ENCODE assay signal across 30 cellular contexts in genomic region chr16:22016927-22017326, GRCh38. TPM values are rescaled to one million over a fixed set of nuclear protein-coding genes. Genes with fewer than 3 reads are reported as not detected.
A peak's percentile ranks its signal among the peaks of the same experiment; 100 is the strongest.
DNase-seq lines count a peak whose midpoint lies in the region; ATAC-seq, FAIRE-seq and TF ChIP-seq lines count a peak whose summit lies in the region.
"Had no signal": no experiment of that assay in that cellular context is flagged by ENCODE, and none has a peak within 500 bp of the region (broad histone marks: within the 10 kb centered on the region; RNA-seq: fewer than 3 reads in every experiment).

No MANE protein-coding gene starts in this region.

- no TSS peak for BruUV-seq in PC-3 (replicated peaks; lab: Mats Ljungman, UMichigan)

- no peak for TF ChIP-seq CTCF in PC-3 (conservative IDR thresholded peaks at IDR 0.05; ENCODE audit: low read depth, low read length)

- POLR2A ChIA-PET in PC-3 (lab: Charles Lee; ENCODE audit: unreplicated experiment) = interaction anchor here (0.8 kb wide), 1 partner anchor 9 kb away, joined by 12 read pairs; no protein-coding TSS in a partner anchor

- H3F3A ChIP-seq in PC-3 (ENCODE audit: low read length, unreplicated experiment) = no peaks in the 10 kb centered on the region

- no peak overlapping the region for H2AFZ ChIP-seq in PC-3 (ENCODE audit: low read length)

- H3K4me1 ChIP-seq in PC-3 (ENCODE audit: insufficient read depth, low read length) = peaks cover 61% of the 10 kb centered on the region

- no peak overlapping the region for H3K27ac ChIP-seq in PC-3 (ENCODE audit: low read length)

- no peak overlapping the region for H3K9ac ChIP-seq in PC-3 (ENCODE audit: low read length)

- CTCF ChIA-PET in PC-3 (lab: Charles Lee) = no interaction called here

- H3K79me2 ChIP-seq in PC-3 (ENCODE audit: low read length) = peaks cover 100% of the 10 kb centered on the region

- no peaks in the 10 kb centered on the region for H3K9me2 ChIP-seq in PC-3 (replicated peaks; ENCODE audit: low read length)

- H3K4me3 ChIP-seq in PC-3 (ENCODE audit: low read length) = no peak overlapping the region
- H3K4me3 ChIP-seq: GM12878, MG63 had no signal

- intact Hi-C loops in PC-3 (cut with micrococcal nuclease) = no loop called here

- H4K20me1 ChIP-seq in PC-3 (ENCODE audit: low read length) = 0 out of 2 replicates have a peak, but pooled peaks cover 3% of the 10 kb centered on the region

- DNase-seq in CD1c-positive myeloid dendritic cell (ENCODE audit: extremely low spot score) (peak; percentile 4), H54 (ENCODE audit: insufficient read length, low spot score) (no peak), PC-3 (no peak), iris pigment epithelial cell (ENCODE audit: low read depth) (peak; percentile 67), foreskin melanocyte (no peak)
- DNase-seq: C1 segment of cervical spinal cord; CD8-positive, alpha-beta memory T cell; DMS 273 treated with DMSO at 0.1 percent for 48 hours; DMS79; EL; GDM1; GOT3; KG1; MG63; NCI-H1092; NCI-H1436; NCI-H187 treated with DMSO at 0.1 percent for 48 hours; NCI-H446; NCI-H524 treated with DMSO at 0.1 percent for 48 hours; NCI-H774; Right ventricle myocardium superior; T-cell had no signal

- no peaks in the 10 kb centered on the region for H3K9me3 ChIP-seq in PC-3 (ENCODE audit: low read length)
- H3K9me3 ChIP-seq: MG63 had no signal

- FAIRE-seq in H54 (lab: Jason Lieb, UNC) = peak; percentile 55
- FAIRE-seq: GM12878 had no signal

- TF ChIP-seq POLR2A in H54 (IDR thresholded peaks at IDR 0.05; ENCODE audit: low read depth, low read length) = no peak

- ATAC-seq in PC-3 (no peak), GM21367 (IDR thresholded peaks at IDR 0.05; ENCODE audit: unreplicated experiment) (no peak), HG03045 (IDR thresholded peaks at IDR 0.05; ENCODE audit: unreplicated experiment) (no peak)
- ATAC-seq: GM12878, HCT116, T-cell had no signal

- peak overlapping the region; percentile 18 for H3K4me2 ChIP-seq in PC-3 (ENCODE audit: low read length)

- H3K27me3 ChIP-seq in PC-3 (ENCODE audit: low read length) = no peaks in the 10 kb centered on the region
- H3K27me3 ChIP-seq: MG63 had no signal

- H3K36me3 ChIP-seq in PC-3 (ENCODE audit: low read depth, low read length) = no peaks in the 10 kb centered on the region; the same call in 1 of the 2 replicates
- H3K36me3 ChIP-seq: MG63 had no signal

RNA-seq across cellular contexts. Expression of gene MOSMO, which starts 9.0 kb away (rescaled TPM):
- total RNA-seq in PC-3 (2014; rRNA removed) = 11.8 and 12.4 TPM in 2 replicates

RNA-seq across cellular contexts. Expression of gene PDZD9, which starts 16.0 kb away (rescaled TPM):
- not detected in 2 replicates for total RNA-seq in PC-3 (2014; rRNA removed)
- total RNA-seq: A673; CD8-positive, alpha-beta memory T cell; GM12878; HT1080; Right ventricle myocardium superior; RPMI7951; SK-MEL-5; T-cell had no signal

Comparison
In these comparisons a context has a peak if more than half of its experiments do, and no peak if none do; other contexts are left out.
1. DNase-seq: peak in CD1c-positive myeloid dendritic cell (single experiment) and iris pigment epithelial cell (single experiment); none in H54 (single experiment), PC-3 (single experiment) and foreskin melanocyte (single experiment).